Comparison of ENCODE assay signal across 17 cellular contexts in the genomic region with DNA sequence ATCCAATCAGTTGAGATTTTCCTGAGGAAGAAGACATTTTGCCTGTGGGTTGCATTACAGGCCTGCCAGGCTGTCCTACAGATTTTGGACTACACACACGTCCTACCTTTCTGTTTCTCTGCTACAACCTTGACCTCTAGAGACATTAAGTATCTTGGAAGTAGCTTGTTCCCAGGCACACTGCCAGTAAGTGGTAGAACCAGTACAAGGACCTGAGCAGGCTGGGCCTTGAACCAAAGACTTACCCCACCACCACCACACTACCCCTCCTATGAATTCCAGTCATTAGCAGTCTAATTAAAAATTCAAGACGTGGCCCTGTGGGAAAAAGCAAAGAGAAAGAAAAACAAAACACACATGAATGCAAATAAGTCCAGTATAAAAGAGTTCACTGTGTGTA.
DNase-seq lines count a peak whose midpoint lies in the region; ATAC-seq, FAIRE-seq and TF ChIP-seq lines count a peak whose summit lies in the region.
"Had no signal": no experiment of that assay in that cellular context is flagged by ENCODE, and none has a peak within 500 bp of the region (broad histone marks: within the 10 kb centered on the region; RNA-seq: fewer than 3 reads in every experiment).

No MANE protein-coding gene starts in this region.

- peaks cover 0 to 25% (median 14%) of the 10 kb centered on the region in 4 donors for H3K4me1 ChIP-seq in upper lobe of left lung
- H3K4me1 ChIP-seq: adrenal gland had no signal

- peaks cover 3 to 5% of the 10 kb centered on the region in 2 donors for H3K36me3 Mint-ChIP-seq in activated T-cell treated with anti-CD3 and anti-CD28 coated beads, Interleukin-2, amount 50 U/mL, for 72 hours (ENCODE audit: insufficient read depth in 2 of 2)

- no peaks in the 10 kb centered on the region for H3K9me3 ChIP-seq in upper lobe of left lung
- H3K9me3 ChIP-seq: adrenal gland, right atrium auricular region had no signal

- H3K9me3 Mint-ChIP-seq in activated T-cell treated with anti-CD3 and anti-CD28 coated beads, Interleukin-2, amount 50 U/mL, for 72 hours, result no peaks in the 10 kb centered on the region

- H3K27ac ChIP-seq in upper lobe of left lung, result peak overlapping the region in 3 of 4 donors; percentile 30 to 70 (median 54)
- H3K27ac ChIP-seq: adrenal gland had no signal

- FAIRE-seq in urothelium cell line (lab: Jason Lieb, UNC), result no peak

- no peak overlapping the region for H3K4me3 ChIP-seq in upper lobe of left lung
- H3K4me3 ChIP-seq: adrenal gland, right atrium auricular region had no signal

- peak overlapping the region; percentile 90 for H3K27ac Mint-ChIP-seq in activated T-cell treated with anti-CD3 and anti-CD28 coated beads, Interleukin-2, amount 50 U/mL, for 72 hours

- TF ChIP-seq CTCF in upper lobe of left lung (IDR thresholded peaks at IDR 0.05), result no peak

- DNase-seq in activated T-cell treated with anti-CD3 and anti-CD28 coated beads, Interleukin-2, amount 50 U/mL, for 72 hours, result no peak
- DNase-seq in activated T-cell treated with anti-CD3 and anti-CD28 coated beads, Interleukin-2, amount 50 U/mL, for 1 hour, result no peak
- DNase-seq in astrocyte of the hippocampus (ENCODE audit: low read depth, low spot score) (peak; percentile 62), medulla oblongata (ENCODE audit: extremely low spot score) (peak; percentile 27), upper lobe of left lung (peak in 1 of 2 donors; percentile 84), urothelium cell line (ENCODE audit: low spot score) (no peak)
- DNase-seq: activated CD8-positive, alpha-beta memory T cell treated with anti-CD3 and anti-CD28 coated beads, Interleukin-2, amount 50 U/mL, for 48 hours; adrenal gland; DMS 273 treated with DMSO at 0.1 percent for 48 hours; HCEC 1CT; heart left ventricle; NCI-H1105; NCI-H226; stimulated activated CD4-positive, alpha-beta T cell treated with anti-CD3 and anti-CD28 coated beads, Interleukin-4, amount 100 ng/mL, for 24 hours had no signal

- 28 to 44% methylated on average over 2 of the region's 2 CpGs for WGBS in upper lobe of left lung, 2 donors

- H3K27me3 Mint-ChIP-seq in activated T-cell treated with anti-CD3 and anti-CD28 coated beads, Interleukin-2, amount 50 U/mL, for 72 hours (ENCODE audit: low read depth), result no peaks in the 10 kb centered on the region

- TF ChIP-seq POLR2A in upper lobe of left lung (IDR thresholded peaks at IDR 0.05), result no peak

- H3K36me3 ChIP-seq in upper lobe of left lung, result no peaks in the 10 kb centered on the region
- H3K36me3 ChIP-seq: adrenal gland, heart left ventricle, right atrium auricular region had no signal

- no peak for ATAC-seq in activated T-cell treated with anti-CD3 and anti-CD28 coated beads, Interleukin-2, amount 50 U/mL, for 72 hours (replicated peaks in 1 of 2)
- ATAC-seq in upper lobe of left lung (ENCODE audit: low FRiP score in 2 of 2), result peak; percentile 46 to 80
- no peak for ATAC-seq in HG02798 (IDR thresholded peaks at IDR 0.05; ENCODE audit: poor library complexity, unreplicated experiment)
- ATAC-seq in HG02642 (IDR thresholded peaks at IDR 0.05; ENCODE audit: poor library complexity, unreplicated experiment), result no peak
- ATAC-seq: heart left ventricle had no signal

- peak in 1 of 4 donors; percentile 31 for TF ChIP-seq EP300 in upper lobe of left lung (IDR thresholded peaks at IDR 0.05)

- H3K4me3 Mint-ChIP-seq in activated T-cell treated with anti-CD3 and anti-CD28 coated beads, Interleukin-2, amount 50 U/mL, for 72 hours, result peak overlapping the region; percentile 54 to 75

- H3K4me1 Mint-ChIP-seq in activated T-cell treated with anti-CD3 and anti-CD28 coated beads, Interleukin-2, amount 50 U/mL, for 72 hours (ENCODE audit: low read depth), result peaks cover 17% of the 10 kb centered on the region

- no peaks in the 10 kb centered on the region for H3K27me3 ChIP-seq in upper lobe of left lung
- H3K27me3 ChIP-seq: adrenal gland, heart left ventricle, right atrium auricular region had no signal

Comparison
In these comparisons a context has a peak if more than half of its experiments do, and no peak if none do; other contexts are left out.
1. ATAC-seq: peak in upper lobe of left lung (2 of 2); none in activated T-cell treated with anti-CD3 and anti-CD28 coated beads, Interleukin-2, amount 50 U/mL, for 72 hours (0 of 2), HG02798 (single experiment) and HG02642 (single experiment).
2. DNase-seq: peak in astrocyte of the hippocampus (single experiment) and medulla oblongata (single experiment); none in activated T-cell treated with anti-CD3 and anti-CD28 coated beads, Interleukin-2, amount 50 U/mL, for 72 hours (0 of 2), activated T-cell treated with anti-CD3 and anti-CD28 coated beads, Interleukin-2, amount 50 U/mL, for 1 hour (single experiment) and urothelium cell line (single experiment).